Comparison of ENCODE assay signal across 1 cellular context in genomic region chr13:30334663-30335386, GRCh38.
TF ChIP-seq lines count a peak whose summit lies in the region.

No MANE protein-coding gene starts in this region.

TF ChIP-seq in HepG2, 621 proteins besides CTCF, POLR2A, EP300 and RAD21 (continued from another document and continues in another):
- no peak for TF ChIP-seq NAIF1 (CRISPR knock-in tag; IDR thresholded peaks at IDR 0.05; ENCODE audit: borderline replicate concordance)
- no peak for TF ChIP-seq NFAT5 (CRISPR knock-in tag; IDR thresholded peaks at IDR 0.05)
- no peak for TF ChIP-seq GABPA (IDR thresholded peaks at IDR 0.05; ENCODE audit: low read depth, low read length)
- TF ChIP-seq GABPA (CRISPR knock-in tag; IDR thresholded peaks at IDR 0.05; ENCODE audit: low read depth), result peak; percentile 54
- TF ChIP-seq NFKBIZ (CRISPR knock-in tag; IDR thresholded peaks at IDR 0.05), result peak; percentile 59; the same call in 1 of the 2 replicates
- TF ChIP-seq KAT2B (IDR thresholded peaks at IDR 0.05; ENCODE audit: borderline replicate concordance, low read depth, low read length), result peak; percentile 83
- no peak for TF ChIP-seq ZNF879 (CRISPR knock-in tag; IDR thresholded peaks at IDR 0.05)
- 0 out of 2 replicates have a peak, but pooled peaks have one; percentile 25 for TF ChIP-seq TFDP1 (CRISPR knock-in tag; IDR thresholded peaks at IDR 0.05; ENCODE audit: borderline replicate concordance)
- TF ChIP-seq RNF219 (CRISPR knock-in tag; IDR thresholded peaks at IDR 0.05), result no peak
- TF ChIP-seq RXRA (CRISPR knock-in tag; IDR thresholded peaks at IDR 0.05), result no peak
- no peak for TF ChIP-seq SNAI1 (CRISPR knock-in tag; IDR thresholded peaks at IDR 0.05; ENCODE audit: borderline replicate concordance)
- no peak; the same call in 1 of the 2 replicates for TF ChIP-seq ZFP91 (CRISPR knock-in tag; IDR thresholded peaks at IDR 0.05; ENCODE audit: borderline replicate concordance)
- no peak for TF ChIP-seq ZNF33A (CRISPR knock-in tag; IDR thresholded peaks at IDR 0.05; ENCODE audit: borderline replicate concordance)
- no peak for TF ChIP-seq ZFP36L1 (CRISPR knock-in tag; IDR thresholded peaks at IDR 0.05)
- TF ChIP-seq MAFK (conservative IDR thresholded peaks at IDR 0.05 in 1 of 2, IDR thresholded peaks at IDR 0.05 in 1 of 2; ENCODE audit: low read length in 2 of 2), result no peak
- 0 out of 2 replicates have a peak, but pooled peaks have one; percentile 12 for TF ChIP-seq MEIS2 (CRISPR knock-in tag; IDR thresholded peaks at IDR 0.05)
- no peak for TF ChIP-seq FOXA1 (IDR thresholded peaks at IDR 0.05)
- TF ChIP-seq FOXA1 (CRISPR knock-in tag; IDR thresholded peaks at IDR 0.05), result 0 out of 2 replicates have a peak, but pooled peaks have one; percentile 10
- TF ChIP-seq YEATS2 (CRISPR knock-in tag; IDR thresholded peaks at IDR 0.05; ENCODE audit: borderline replicate concordance), result peak; percentile 46; the same call in 1 of the 2 replicates
- TF ChIP-seq TBX2 (CRISPR knock-in tag; IDR thresholded peaks at IDR 0.05; ENCODE audit: borderline replicate concordance), result peak; percentile 56; the same call in 1 of the 2 replicates
- no peak for TF ChIP-seq ZNF83 (CRISPR knock-in tag; IDR thresholded peaks at IDR 0.05; ENCODE audit: borderline replicate concordance)
- TF ChIP-seq SCMH1 (CRISPR knock-in tag; IDR thresholded peaks at IDR 0.05; ENCODE audit: borderline replicate concordance), result no peak
- TF ChIP-seq, protein P1, sequence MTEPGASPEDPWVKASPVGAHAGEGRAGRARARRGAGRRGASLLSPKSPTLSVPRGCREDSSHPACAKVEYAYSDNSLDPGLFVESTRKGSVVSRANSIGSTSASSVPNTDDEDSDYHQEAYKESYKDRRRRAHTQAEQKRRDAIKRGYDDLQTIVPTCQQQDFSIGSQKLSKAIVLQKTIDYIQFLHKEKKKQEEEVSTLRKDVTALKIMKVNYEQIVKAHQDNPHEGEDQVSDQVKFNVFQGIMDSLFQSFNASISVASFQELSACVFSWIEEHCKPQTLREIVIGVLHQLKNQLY (CRISPR knock-in tag; IDR thresholded peaks at IDR 0.05), result 0 out of 2 replicates have a peak, but pooled peaks have one; percentile 17
- peak; percentile 72 for TF ChIP-seq MIXL1 (CRISPR knock-in tag; IDR thresholded peaks at IDR 0.05)
- TF ChIP-seq MXD3 (CRISPR knock-in tag; IDR thresholded peaks at IDR 0.05), result no peak
- TF ChIP-seq HHEX (CRISPR knock-in tag; IDR thresholded peaks at IDR 0.05), result no peak
- no peak for TF ChIP-seq FIP1L1 (IDR thresholded peaks at IDR 0.05; ENCODE audit: borderline replicate concordance, insufficient read depth, low read depth, low read length)
- TF ChIP-seq SNAPC2 (CRISPR knock-in tag; IDR thresholded peaks at IDR 0.05), result no peak
- no peak for TF ChIP-seq REXO4 (CRISPR knock-in tag; IDR thresholded peaks at IDR 0.05; ENCODE audit: borderline replicate concordance)
- no peak for TF ChIP-seq TERF1 (CRISPR knock-in tag; IDR thresholded peaks at IDR 0.05)
- TF ChIP-seq CCAR2 (optimal IDR thresholded peaks at IDR 0.05; ENCODE audit: low read depth, low read length), result no peak
- no peak for TF ChIP-seq ZEB1 (IDR thresholded peaks at IDR 0.05; ENCODE audit: insufficient replicate concordance, low read depth)
- TF ChIP-seq, protein P2, sequence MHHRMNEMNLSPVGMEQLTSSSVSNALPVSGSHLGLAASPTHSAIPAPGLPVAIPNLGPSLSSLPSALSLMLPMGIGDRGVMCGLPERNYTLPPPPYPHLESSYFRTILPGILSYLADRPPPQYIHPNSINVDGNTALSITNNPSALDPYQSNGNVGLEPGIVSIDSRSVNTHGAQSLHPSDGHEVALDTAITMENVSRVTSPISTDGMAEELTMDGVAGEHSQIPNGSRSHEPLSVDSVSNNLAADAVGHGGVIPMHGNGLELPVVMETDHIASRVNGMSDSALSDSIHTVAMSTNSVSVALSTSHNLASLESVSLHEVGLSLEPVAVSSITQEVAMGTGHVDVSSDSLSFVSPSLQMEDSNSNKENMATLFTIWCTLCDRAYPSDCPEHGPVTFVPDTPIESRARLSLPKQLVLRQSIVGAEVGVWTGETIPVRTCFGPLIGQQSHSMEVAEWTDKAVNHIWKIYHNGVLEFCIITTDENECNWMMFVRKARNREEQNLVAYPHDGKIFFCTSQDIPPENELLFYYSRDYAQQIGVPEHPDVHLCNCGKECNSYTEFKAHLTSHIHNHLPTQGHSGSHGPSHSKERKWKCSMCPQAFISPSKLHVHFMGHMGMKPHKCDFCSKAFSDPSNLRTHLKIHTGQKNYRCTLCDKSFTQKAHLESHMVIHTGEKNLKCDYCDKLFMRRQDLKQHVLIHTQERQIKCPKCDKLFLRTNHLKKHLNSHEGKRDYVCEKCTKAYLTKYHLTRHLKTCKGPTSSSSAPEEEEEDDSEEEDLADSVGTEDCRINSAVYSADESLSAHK (CRISPR knock-in tag; IDR thresholded peaks at IDR 0.05; ENCODE audit: borderline replicate concordance), result no peak
- no peak for TF ChIP-seq XBP1 (CRISPR knock-in tag; IDR thresholded peaks at IDR 0.05)
- TF ChIP-seq, protein P3, sequence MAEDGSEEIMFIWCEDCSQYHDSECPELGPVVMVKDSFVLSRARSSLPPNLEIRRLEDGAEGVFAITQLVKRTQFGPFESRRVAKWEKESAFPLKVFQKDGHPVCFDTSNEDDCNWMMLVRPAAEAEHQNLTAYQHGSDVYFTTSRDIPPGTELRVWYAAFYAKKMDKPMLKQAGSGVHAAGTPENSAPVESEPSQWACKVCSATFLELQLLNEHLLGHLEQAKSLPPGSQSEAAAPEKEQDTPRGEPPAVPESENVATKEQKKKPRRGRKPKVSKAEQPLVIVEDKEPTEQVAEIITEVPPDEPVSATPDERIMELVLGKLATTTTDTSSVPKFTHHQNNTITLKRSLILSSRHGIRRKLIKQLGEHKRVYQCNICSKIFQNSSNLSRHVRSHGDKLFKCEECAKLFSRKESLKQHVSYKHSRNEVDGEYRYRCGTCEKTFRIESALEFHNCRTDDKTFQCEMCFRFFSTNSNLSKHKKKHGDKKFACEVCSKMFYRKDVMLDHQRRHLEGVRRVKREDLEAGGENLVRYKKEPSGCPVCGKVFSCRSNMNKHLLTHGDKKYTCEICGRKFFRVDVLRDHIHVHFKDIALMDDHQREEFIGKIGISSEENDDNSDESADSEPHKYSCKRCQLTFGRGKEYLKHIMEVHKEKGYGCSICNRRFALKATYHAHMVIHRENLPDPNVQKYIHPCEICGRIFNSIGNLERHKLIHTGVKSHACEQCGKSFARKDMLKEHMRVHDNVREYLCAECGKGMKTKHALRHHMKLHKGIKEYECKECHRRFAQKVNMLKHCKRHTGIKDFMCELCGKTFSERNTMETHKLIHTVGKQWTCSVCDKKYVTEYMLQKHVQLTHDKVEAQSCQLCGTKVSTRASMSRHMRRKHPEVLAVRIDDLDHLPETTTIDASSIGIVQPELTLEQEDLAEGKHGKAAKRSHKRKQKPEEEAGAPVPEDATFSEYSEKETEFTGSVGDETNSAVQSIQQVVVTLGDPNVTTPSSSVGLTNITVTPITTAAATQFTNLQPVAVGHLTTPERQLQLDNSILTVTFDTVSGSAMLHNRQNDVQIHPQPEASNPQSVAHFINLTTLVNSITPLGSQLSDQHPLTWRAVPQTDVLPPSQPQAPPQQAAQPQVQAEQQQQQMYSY (CRISPR knock-in tag; IDR thresholded peaks at IDR 0.05), result no peak
- TF ChIP-seq, protein P4, sequence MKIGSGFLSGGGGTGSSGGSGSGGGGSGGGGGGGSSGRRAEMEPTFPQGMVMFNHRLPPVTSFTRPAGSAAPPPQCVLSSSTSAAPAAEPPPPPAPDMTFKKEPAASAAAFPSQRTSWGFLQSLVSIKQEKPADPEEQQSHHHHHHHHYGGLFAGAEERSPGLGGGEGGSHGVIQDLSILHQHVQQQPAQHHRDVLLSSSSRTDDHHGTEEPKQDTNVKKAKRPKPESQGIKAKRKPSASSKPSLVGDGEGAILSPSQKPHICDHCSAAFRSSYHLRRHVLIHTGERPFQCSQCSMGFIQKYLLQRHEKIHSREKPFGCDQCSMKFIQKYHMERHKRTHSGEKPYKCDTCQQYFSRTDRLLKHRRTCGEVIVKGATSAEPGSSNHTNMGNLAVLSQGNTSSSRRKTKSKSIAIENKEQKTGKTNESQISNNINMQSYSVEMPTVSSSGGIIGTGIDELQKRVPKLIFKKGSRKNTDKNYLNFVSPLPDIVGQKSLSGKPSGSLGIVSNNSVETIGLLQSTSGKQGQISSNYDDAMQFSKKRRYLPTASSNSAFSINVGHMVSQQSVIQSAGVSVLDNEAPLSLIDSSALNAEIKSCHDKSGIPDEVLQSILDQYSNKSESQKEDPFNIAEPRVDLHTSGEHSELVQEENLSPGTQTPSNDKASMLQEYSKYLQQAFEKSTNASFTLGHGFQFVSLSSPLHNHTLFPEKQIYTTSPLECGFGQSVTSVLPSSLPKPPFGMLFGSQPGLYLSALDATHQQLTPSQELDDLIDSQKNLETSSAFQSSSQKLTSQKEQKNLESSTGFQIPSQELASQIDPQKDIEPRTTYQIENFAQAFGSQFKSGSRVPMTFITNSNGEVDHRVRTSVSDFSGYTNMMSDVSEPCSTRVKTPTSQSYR (CRISPR knock-in tag; IDR thresholded peaks at IDR 0.05; ENCODE audit: borderline replicate concordance), result no peak
